Comparison of ENCODE assay signal across 2 cellular contexts in the genomic region with DNA sequence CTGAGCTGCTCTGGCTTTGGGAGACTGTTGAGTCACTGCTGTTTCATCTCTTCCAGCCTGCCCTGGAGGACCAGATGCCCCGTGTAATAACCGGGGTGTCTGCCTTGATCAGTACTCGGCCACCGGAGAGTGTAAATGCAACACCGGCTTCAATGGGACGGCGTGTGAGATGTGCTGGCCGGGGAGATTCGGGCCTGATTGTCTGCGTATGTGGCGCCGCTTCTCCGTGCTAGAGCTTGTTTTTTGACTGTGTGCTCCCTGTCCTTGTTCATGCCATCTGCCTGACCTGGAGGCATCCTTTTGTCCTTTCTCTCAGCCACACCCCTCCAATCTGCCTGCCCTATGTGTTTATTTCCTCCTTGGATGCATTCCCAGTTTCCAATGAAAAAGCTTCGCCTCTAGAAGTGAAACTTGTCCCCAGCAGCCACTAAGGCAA.
TF ChIP-seq lines count a peak whose summit lies in the region.

No MANE protein-coding gene starts in this region.

TF ChIP-seq in HCT116, 20 proteins besides CTCF, POLR2A, EP300 and RAD21 (continued from another document):
- TF ChIP-seq EZH2phosphoT487 (IDR thresholded peaks at IDR 0.05; ENCODE audit: borderline replicate concordance) (no peak), CEBPB (IDR thresholded peaks at IDR 0.05; ENCODE audit: low read depth) (no peak), SRF (IDR thresholded peaks at IDR 0.05; ENCODE audit: low read depth) (no peak), JUND (IDR thresholded peaks at IDR 0.05) (no peak)

TF ChIP-seq in H1, 55 proteins besides CTCF, POLR2A, EP300 and RAD21:
- no peak for TF ChIP-seq GTF2F1 (IDR thresholded peaks at IDR 0.05; ENCODE audit: borderline replicate concordance, low read depth, low read length)
- TF ChIP-seq EZH2 (IDR thresholded peaks at IDR 0.05; ENCODE audit: low read depth, low read length, severe bottlenecking): no peak
- TF ChIP-seq TAF7 (optimal IDR thresholded peaks at IDR 0.05; ENCODE audit: borderline replicate concordance, low read depth, low read length): no peak
- TF ChIP-seq SRF (IDR thresholded peaks at IDR 0.05; ENCODE audit: low read depth, low read length): no peak
- no peak for TF ChIP-seq PHF8 (conservative IDR thresholded peaks at IDR 0.05; ENCODE audit: low read depth, low read length)
- TF ChIP-seq CBX5 (IDR thresholded peaks at IDR 0.05; ENCODE audit: low read depth, low read length): no peak
- no peak for TF ChIP-seq EGR1 (IDR thresholded peaks at IDR 0.05; ENCODE audit: borderline replicate concordance, low read depth, low read length)
- no peak for TF ChIP-seq KDM4A (IDR thresholded peaks at IDR 0.05; ENCODE audit: low read depth, low read length, severe bottlenecking)
- no peak for TF ChIP-seq CEBPB (IDR thresholded peaks at IDR 0.05; ENCODE audit: low read depth, low read length)
- no peak for TF ChIP-seq RXRA (IDR thresholded peaks at IDR 0.05; ENCODE audit: insufficient read depth, low read depth, low read length)
- TF ChIP-seq, protein P1, sequence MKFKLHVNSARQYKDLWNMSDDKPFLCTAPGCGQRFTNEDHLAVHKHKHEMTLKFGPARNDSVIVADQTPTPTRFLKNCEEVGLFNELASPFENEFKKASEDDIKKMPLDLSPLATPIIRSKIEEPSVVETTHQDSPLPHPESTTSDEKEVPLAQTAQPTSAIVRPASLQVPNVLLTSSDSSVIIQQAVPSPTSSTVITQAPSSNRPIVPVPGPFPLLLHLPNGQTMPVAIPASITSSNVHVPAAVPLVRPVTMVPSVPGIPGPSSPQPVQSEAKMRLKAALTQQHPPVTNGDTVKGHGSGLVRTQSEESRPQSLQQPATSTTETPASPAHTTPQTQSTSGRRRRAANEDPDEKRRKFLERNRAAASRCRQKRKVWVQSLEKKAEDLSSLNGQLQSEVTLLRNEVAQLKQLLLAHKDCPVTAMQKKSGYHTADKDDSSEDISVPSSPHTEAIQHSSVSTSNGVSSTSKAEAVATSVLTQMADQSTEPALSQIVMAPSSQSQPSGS (IDR thresholded peaks at IDR 0.05; ENCODE audit: low read length): no peak
- TF ChIP-seq, protein P2, sequence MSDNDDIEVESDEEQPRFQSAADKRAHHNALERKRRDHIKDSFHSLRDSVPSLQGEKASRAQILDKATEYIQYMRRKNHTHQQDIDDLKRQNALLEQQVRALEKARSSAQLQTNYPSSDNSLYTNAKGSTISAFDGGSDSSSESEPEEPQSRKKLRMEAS (IDR thresholded peaks at IDR 0.05): no peak
- no peak for TF ChIP-seq TCF12 (IDR thresholded peaks at IDR 0.05; ENCODE audit: low read depth, low read length)
- TF ChIP-seq RBBP5 (IDR thresholded peaks at IDR 0.05; ENCODE audit: borderline replicate concordance, low read depth, low read length): no peak
- no peak for TF ChIP-seq KDM1A (IDR thresholded peaks at IDR 0.05; ENCODE audit: borderline replicate concordance, low read length)
- no peak for TF ChIP-seq SP4 (IDR thresholded peaks at IDR 0.05; ENCODE audit: low read length)
- no peak for TF ChIP-seq POLR2AphosphoS5 (IDR thresholded peaks at IDR 0.05; ENCODE audit: low read depth, low read length)
- no peak for TF ChIP-seq TAF1 (IDR thresholded peaks at IDR 0.05; ENCODE audit: low read depth, low read length)
- no peak for TF ChIP-seq TBP (IDR thresholded peaks at IDR 0.05; ENCODE audit: low read depth, low read length)
- no peak for TF ChIP-seq RFX5 (IDR thresholded peaks at IDR 0.05; ENCODE audit: borderline replicate concordance, low read depth, low read length)
